In genomic region chr11:61695917-61696316, GRCh38 we compare ENCODE assay signal across 1 cellular context.
TF ChIP-seq lines count a peak whose summit lies in the region.

No MANE protein-coding gene starts in this region.

TF ChIP-seq in GM12878, 131 proteins besides CTCF, POLR2A, EP300 and RAD21 (continued from another document):
- TF ChIP-seq ZNF592 (IDR thresholded peaks at IDR 0.05) (no peak), CBX3 (IDR thresholded peaks at IDR 0.05; ENCODE audit: borderline replicate concordance, low read depth) (no peak), KDM1A (IDR thresholded peaks at IDR 0.05; ENCODE audit: borderline replicate concordance) (no peak), NR2C2 (IDR thresholded peaks at IDR 0.05; ENCODE audit: borderline replicate concordance, control insufficient read depth, insufficient read length, low read depth) (no peak), SPI1 (IDR thresholded peaks at IDR 0.05; ENCODE audit: borderline replicate concordance, insufficient read depth, low read depth, low read length) (0 out of 2 replicates have a peak, but pooled peaks have one; percentile 4), RUNX3 (IDR thresholded peaks at IDR 0.05; ENCODE audit: low read length) (no peak), ZNF622 (IDR thresholded peaks at IDR 0.05) (no peak), SIX5 (IDR thresholded peaks at IDR 0.05; ENCODE audit: low read depth, low read length, severe bottlenecking) (no peak), SUZ12 (IDR thresholded peaks at IDR 0.05; ENCODE audit: unreplicated experiment) (no peak), SMAD1 (IDR thresholded peaks at IDR 0.05; ENCODE audit: low read depth, partially characterized antibody) (no peak), MTA2 (IDR thresholded peaks at IDR 0.05; ENCODE audit: low read depth) (0 out of 2 replicates have a peak, but pooled peaks have one; percentile 17), PML (IDR thresholded peaks at IDR 0.05; ENCODE audit: low read length) (no peak), TCF3 (IDR thresholded peaks at IDR 0.05; ENCODE audit: borderline replicate concordance, insufficient read depth, low read depth, low read length) (no peak), BHLHE40 (IDR thresholded peaks at IDR 0.05; ENCODE audit: borderline replicate concordance in 1 of 2, low read depth in 2 of 2, low read length in 1 of 2) (peak in 1 of 2 experiments; percentile 21; a peak in 1 of 4 replicates)
